ENCODE assay signal across 8 cellular contexts in genomic region chr19:18167975-18168645, GRCh38. TPM values are rescaled to one million over a fixed set of nuclear protein-coding genes. Genes with fewer than 3 reads are reported as not detected.
DNase-seq lines count a peak whose midpoint lies in the region; ATAC-seq and TF ChIP-seq lines count a peak whose summit lies in the region.

No MANE protein-coding gene starts in this region.

- ATAC-seq in HG02763 (IDR thresholded peaks at IDR 0.05; ENCODE audit: unreplicated experiment) (peak; percentile 40), body of pancreas (peak; percentile 67), left lobe of liver (peak; percentile 77), GM21360 (IDR thresholded peaks at IDR 0.05; ENCODE audit: unreplicated experiment) (no peak)
- ATAC-seq in stimulated activated naive CD8-positive, alpha-beta T cell treated with anti-CD3 and anti-CD28 coated beads, Interleukin-15, amount 100 ng/mL, for 72 hours = peak; percentile 94

- H3K36me3 ChIP-seq in body of pancreas (replicated peaks in 1 of 2; ENCODE audit: insufficient read depth in 1 of 2, low read depth in 2 of 2) = peaks cover 0 to 2% of the 10 kb centered on the region in 2 donors

- no peaks in the 10 kb centered on the region for H3K4me1 Mint-ChIP-seq in Calu3 (ENCODE audit: low read depth, unreplicated experiment)
- peaks cover 18% of the 10 kb centered on the region for H3K4me1 Mint-ChIP-seq in stimulated activated naive CD8-positive, alpha-beta T cell treated with anti-CD3 and anti-CD28 coated beads, Interleukin-15, amount 100 ng/mL, for 72 hours

- H3K9me3 Mint-ChIP-seq in Calu3 (ENCODE audit: low read depth, unreplicated experiment) = no peaks in the 10 kb centered on the region
- no peaks in the 10 kb centered on the region for H3K9me3 Mint-ChIP-seq in stimulated activated naive CD8-positive, alpha-beta T cell treated with anti-CD3 and anti-CD28 coated beads, Interleukin-15, amount 100 ng/mL, for 72 hours

- H3K36me3 Mint-ChIP-seq in Calu3 (ENCODE audit: insufficient read depth, unreplicated experiment) = peaks cover 52% of the 10 kb centered on the region

- TF ChIP-seq CTCF in Calu3 (IDR thresholded peaks at IDR 0.05; ENCODE audit: unreplicated experiment) (peak; percentile 57), body of pancreas (IDR thresholded peaks at IDR 0.05) (peak; percentile 52 to 70 (median 63))

- TF ChIP-seq POLR2A in body of pancreas (IDR thresholded peaks at IDR 0.05) = no peak

- intact Hi-C loops in Calu3 (cut with micrococcal nuclease; ENCODE audit: unreplicated experiment) = no loop called here
- intact Hi-C loops in body of pancreas (cut with DNase I) = no loop called here

- peaks cover 5% of the 10 kb centered on the region for H3K4me1 ChIP-seq in body of pancreas

- H3K27ac Mint-ChIP-seq in Calu3 (ENCODE audit: unreplicated experiment) = no peak overlapping the region
- peak overlapping the region in 1 of 2 donors; percentile 48 for H3K27ac Mint-ChIP-seq in stimulated activated naive CD8-positive, alpha-beta T cell treated with anti-CD3 and anti-CD28 coated beads, Interleukin-15, amount 100 ng/mL, for 72 hours

- H3K27me3 Mint-ChIP-seq in Calu3 (ENCODE audit: unreplicated experiment) = no peaks in the 10 kb centered on the region
- H3K27me3 Mint-ChIP-seq in stimulated activated naive CD8-positive, alpha-beta T cell treated with anti-CD3 and anti-CD28 coated beads, Interleukin-15, amount 100 ng/mL, for 72 hours = no peaks in the 10 kb centered on the region

- no peak overlapping the region for H3K27ac ChIP-seq in body of pancreas

- CTCF ChIA-PET in Calu3 (lab: Charles Lee) = interaction anchor here (1.7 kb wide), 1 partner anchor 55 kb away, joined by 14 read pairs; no protein-coding TSS in a partner anchor

- BruUV-seq in Calu3 (replicated peaks; lab: Mats Ljungman, UMichigan) = no TSS peak

- DNase-seq in Calu3 = peak; percentile 56
- DNase-seq in T-helper 2 cell = peak; percentile 21 to 61 (median 44)
- DNase-seq in body of pancreas = peak in 3 of 4 donors; percentile 42 to 65 (median 55)
- DNase-seq in left lobe of liver (ENCODE audit: low spot score) = peak; percentile 53
- DNase-seq in stimulated activated naive CD8-positive, alpha-beta T cell treated with anti-CD3 and anti-CD28 coated beads, Interleukin-15, amount 100 ng/mL, for 72 hours = peak; percentile 67 to 71
- DNase-seq in middle frontal gyrus (ENCODE audit: extremely low spot score, low spot score) = no peak

- no peaks in the 10 kb centered on the region for H3K9me3 ChIP-seq in body of pancreas

- no peak overlapping the region for H3K4me3 ChIP-seq in body of pancreas

- H3K4me3 Mint-ChIP-seq in Calu3 (ENCODE audit: low read depth, unreplicated experiment) = no peak overlapping the region
- H3K4me3 Mint-ChIP-seq in stimulated activated naive CD8-positive, alpha-beta T cell treated with anti-CD3 and anti-CD28 coated beads, Interleukin-15, amount 100 ng/mL, for 72 hours = no peak overlapping the region

- no peaks in the 10 kb centered on the region for H3K27me3 ChIP-seq in body of pancreas

- 60 to 71% methylated on average over 14 of the region's 14 CpGs for WGBS in body of pancreas, 2 donors

RNA-seq across cellular contexts. Expression of gene IFI30, which starts 5.5 kb away (rescaled TPM):
- total RNA-seq in Calu3 (2022) (22.4 and 41.8 TPM in 2 replicates), body of pancreas (10 to 100 TPM; 30.3 to 32.9 TPM), left lobe of liver (57.6 TPM)

RNA-seq across cellular contexts. Expression of gene PIK3R2, which starts 15.1 kb away (rescaled TPM):
- 22.5 and 23.2 TPM in 2 replicates for total RNA-seq in Calu3 (2022)
- 10 to 100 TPM; 18.9 to 21.8 TPM for total RNA-seq in body of pancreas
- 14.8 TPM for total RNA-seq in left lobe of liver

RNA-seq across cellular contexts. Expression of gene MPV17L2, which starts 24.9 kb away (rescaled TPM):
- 10.9 and 11.5 TPM in 2 replicates for total RNA-seq in Calu3 (2022)
- 1 to 10 TPM; 3.4 to 5.6 TPM for total RNA-seq in body of pancreas
- 8.6 TPM for total RNA-seq in left lobe of liver

RNA-seq across cellular contexts. Expression of gene RAB3A, which starts 35.7 kb away (rescaled TPM):
- total RNA-seq in Calu3 (2022) = 1.9 TPM in 2 replicates
- 1 to 10 TPM in 1 of 2 donors, under 1 TPM in 1; 0.52 to 8.2 TPM for total RNA-seq in body of pancreas
- 2.1 TPM for total RNA-seq in left lobe of liver

RNA-seq across cellular contexts. Expression of gene PDE4C, which starts 58.1 kb away (rescaled TPM):
- total RNA-seq in Calu3 (2022) (0.90 and 2.4 TPM in 2 replicates), body of pancreas (under 1 TPM; under 0.01 to 0.26 TPM), left lobe of liver (0.60 TPM)
